Comparison of ENCODE assay signal across 20 cellular contexts in genomic region chr1:198577444-198577843, GRCh38. TPM values are rescaled to one million over a fixed set of nuclear protein-coding genes. Genes with fewer than 3 reads are reported as not detected.
DNase-seq lines count a peak whose midpoint lies in the region; ATAC-seq and TF ChIP-seq lines count a peak whose summit lies in the region.
"Had no signal": no experiment of that assay in that cellular context is flagged by ENCODE, and none has a peak within 500 bp of the region (broad histone marks: within the 10 kb centered on the region; RNA-seq: fewer than 3 reads in every experiment).

No MANE protein-coding gene starts in this region.

- ATAC-seq in left cardiac atrium (no peak), esophagus mucosa (no peak)
- ATAC-seq: A549; pancreas; stimulated activated naive B cell treated with anti-CD40 and anti-IgM and Interleukin-4, amounts not matched to agents 10 μg/mL and 1 μg/mL and 100 μg/mL, for 72 hours had no signal

- no peaks in the 10 kb centered on the region for H3K9me2 ChIP-seq in GM23248 (ENCODE audit: insufficient read depth)
- H3K9me2 ChIP-seq in SK-N-SH = no peaks in the 10 kb centered on the region

- DNase-seq in AG04449 (ENCODE audit: low read depth, low spot score) (peak; percentile 79), GM23248 (peak; percentile 89), SK-N-SH (no peak), fibroblast of mammary gland (ENCODE audit: low read depth) (peak; percentile 74), left cardiac atrium (no peak), NCI-H2227 (lab: John Stamatoyannopoulos, UW; ENCODE audit: unreplicated experiment) (no peak), head of caudate nucleus (no peak)
- DNase-seq: activated CD4-positive, alpha-beta T cell treated with anti-CD3 and anti-CD28 coated beads, Interleukin-2, amount 10 ng/mL, durations not matched to agents 7 days and 5 days; activated naive CD8-positive, alpha-beta T cell treated with anti-CD3 and anti-CD28 coated beads for 36 hours; activated T-cell treated with anti-CD3 and anti-CD28 coated beads, Interleukin-2, amount 50 U/mL, for 24 hours; Calu3; cortex of kidney; pancreas; small intestine; stimulated activated naive B cell treated with anti-CD40 and anti-IgM and Interleukin-4, amounts not matched to agents 10 μg/mL and 1 μg/mL and 100 μg/mL, for 72 hours; uterus had no signal

- H3F3A ChIP-seq in GM23248 (ENCODE audit: insufficient read depth) = peaks cover 26% of the 10 kb centered on the region
- H3F3A ChIP-seq in SK-N-SH (replicated peaks; ENCODE audit: insufficient read depth) = peaks cover 32% of the 10 kb centered on the region

- H3K4me3 ChIP-seq in AG04449 (ENCODE audit: low read depth, low read length) = no peak overlapping the region
- H3K4me3 ChIP-seq in GM23248 = no peak overlapping the region
- no peak overlapping the region for H3K4me3 ChIP-seq in SK-N-SH (ENCODE audit: low read depth in 2 of 2, low read length in 1 of 2)
- H3K4me3 ChIP-seq in fibroblast of mammary gland (ENCODE audit: control insufficient read depth, low read depth, low read length) = no peak overlapping the region
- H3K4me3 ChIP-seq: A549, pancreas, uterus had no signal

- H2AFZ ChIP-seq in GM23248 (no peak overlapping the region), SK-N-SH (ENCODE audit: low read depth) (no peak overlapping the region; the same call in 1 of the 2 replicates)

- H3K27ac ChIP-seq in GM23248 (peak overlapping the region; percentile 43), SK-N-SH (ENCODE audit: low read depth in 2 of 2, low read length in 1 of 2) (peak overlapping the region; percentile 76 to 84; a peak in 3 of 4 replicates)
- H3K27ac ChIP-seq: A549, pancreas, uterus had no signal

- in situ Hi-C loops in GM23248 (cut with MboI) = no loop called here

- H3K36me3 ChIP-seq in GM23248 (ENCODE audit: low read depth) (no peaks in the 10 kb centered on the region; the same call in 1 of the 2 replicates), SK-N-SH (replicated peaks in 1 of 2; ENCODE audit: control insufficient read depth in 1 of 2, insufficient read depth in 2 of 2, low read length in 1 of 2) (no peaks in the 10 kb centered on the region)
- H3K36me3 ChIP-seq: pancreas, uterus had no signal

- H3K9ac ChIP-seq in GM23248 = no peak overlapping the region
- peak overlapping the region; percentile 19; the same call in 1 of the 2 replicates for H3K9ac ChIP-seq in SK-N-SH

- TF ChIP-seq EP300 in SK-N-SH (IDR thresholded peaks at IDR 0.05; ENCODE audit: borderline replicate concordance in 1 of 2, low read depth in 1 of 2, low read length in 1 of 2) = peak; percentile 17 to 91; a peak in 2 of 4 replicates

- WGBS in GM23248 (ENCODE audit: low coverage in 1 of 2, low lambda C conversion rate in 2 of 2, missing lambda C conversion rate in 2 of 2), 2 experiments = 0% methylated on average over 1 of the region's 1 CpG
- 12% methylated on average over 1 of the region's 1 CpG for WGBS in SK-N-SH (ENCODE audit: low lambda C conversion rate)

- no peak for TF ChIP-seq CTCF in AG04449 (IDR thresholded peaks at IDR 0.05; ENCODE audit: insufficient read depth, low read length, missing control alignments)
- no peak for TF ChIP-seq CTCF in SK-N-SH (IDR thresholded peaks at IDR 0.05)
- no peak for TF ChIP-seq CTCF in fibroblast of mammary gland (conservative IDR thresholded peaks at IDR 0.05; ENCODE audit: control insufficient read depth, insufficient read depth, low read depth, low read length)

- POLR2A ChIA-PET in AG04449 (lab: Yijun Ruan, JAX) (no interaction called here), SK-N-SH (lab: Yijun Ruan, JAX) (no interaction called here)

- H3K27me3 ChIP-seq in GM23248 (replicated peaks; ENCODE audit: insufficient read depth) (no peaks in the 10 kb centered on the region), SK-N-SH (ENCODE audit: insufficient read depth) (no peaks in the 10 kb centered on the region)
- H3K27me3 ChIP-seq: pancreas, uterus had no signal

- H3K79me2 ChIP-seq in GM23248 (ENCODE audit: insufficient read depth) (no peaks in the 10 kb centered on the region), SK-N-SH (ENCODE audit: insufficient read depth) (no peaks in the 10 kb centered on the region)

- intact Hi-C loops in left cardiac atrium (cut with DNase I) = no loop called here
- intact Hi-C loops in head of caudate nucleus (cut with DNase I) = no loop called here

- CTCF ChIA-PET in AG04449 (lab: Yijun Ruan, JAX) = interaction anchor here (0.6 kb wide), 1 partner anchor 25 kb away, joined by 3 read pairs; no protein-coding TSS in a partner anchor
- CTCF ChIA-PET in SK-N-SH (lab: Yijun Ruan, JAX) = no interaction called here

- H3K4me1 ChIP-seq in GM23248 (ENCODE audit: insufficient read depth) (peaks cover 32% of the 10 kb centered on the region), SK-N-SH (ENCODE audit: control insufficient read depth in 1 of 2, insufficient read depth in 2 of 2, low read depth in 1 of 2, low read length in 1 of 2) (no peaks in the 10 kb centered on the region; a peak in 1 of 4 replicates)
- H3K4me1 ChIP-seq: A549, pancreas, uterus had no signal

- peak overlapping the region; percentile 30 for H3K4me2 ChIP-seq in GM23248 (ENCODE audit: unreplicated experiment)
- no peak overlapping the region for H3K4me2 ChIP-seq in SK-N-SH
- H3K4me2 ChIP-seq: A549 had no signal

- H3K9me3 ChIP-seq in GM23248 (ENCODE audit: low read depth) (no peaks in the 10 kb centered on the region), SK-N-SH (no peaks in the 10 kb centered on the region)
- H3K9me3 ChIP-seq: A549, pancreas, uterus had no signal

- TF ChIP-seq RAD21 in SK-N-SH (IDR thresholded peaks at IDR 0.05; ENCODE audit: low read length) = no peak

- H4K20me1 ChIP-seq in GM23248 (ENCODE audit: insufficient read depth) (no peaks in the 10 kb centered on the region), SK-N-SH (ENCODE audit: insufficient read depth) (no peaks in the 10 kb centered on the region)

TF ChIP-seq in SK-N-SH, 30 proteins besides CTCF, POLR2A, EP300 and RAD21 (continues in another document):
- no peak for TF ChIP-seq TAF1 (IDR thresholded peaks at IDR 0.05; ENCODE audit: borderline replicate concordance, low read depth, low read length)
- TF ChIP-seq POLR2AphosphoS5 (IDR thresholded peaks at IDR 0.05; ENCODE audit: low read depth, low read length) = no peak; the same call in 1 of the 2 replicates
- TF ChIP-seq ELF1 (IDR thresholded peaks at IDR 0.05) = no peak; the same call in 1 of the 2 replicates
- TF ChIP-seq JUND (IDR thresholded peaks at IDR 0.05) = peak; percentile 83
- TF ChIP-seq MEF2A (IDR thresholded peaks at IDR 0.05; ENCODE audit: borderline replicate concordance, low read depth) = peak; percentile 64; the same call in 1 of the 2 replicates
- no peak for TF ChIP-seq SIN3A (IDR thresholded peaks at IDR 0.05; ENCODE audit: borderline replicate concordance, low read depth, low read length)
- TF ChIP-seq USF2 (IDR thresholded peaks at IDR 0.05; ENCODE audit: borderline replicate concordance, low read depth, low read length) = no peak
- TF ChIP-seq SMC3 (IDR thresholded peaks at IDR 0.05; ENCODE audit: low read depth, low read length) = no peak
- TF ChIP-seq USF1 (IDR thresholded peaks at IDR 0.05; ENCODE audit: borderline replicate concordance, low read depth) = no peak
- no peak for TF ChIP-seq GATA2 (CRISPR knock-in tag; IDR thresholded peaks at IDR 0.05)
- TF ChIP-seq TEAD4 (IDR thresholded peaks at IDR 0.05; ENCODE audit: borderline replicate concordance, insufficient read depth) = peak; percentile 81
- peak; percentile 47; the same call in 1 of the 2 replicates for TF ChIP-seq RXRA (IDR thresholded peaks at IDR 0.05; ENCODE audit: borderline replicate concordance, low read depth)
- TF ChIP-seq ZBTB33 (IDR thresholded peaks at IDR 0.05; ENCODE audit: borderline replicate concordance, low read depth) = no peak
- TF ChIP-seq MXI1 (IDR thresholded peaks at IDR 0.05; ENCODE audit: low read depth, low read length) = no peak

RNA-seq across cellular contexts. Expression of gene ATP6V1G3, which starts 37.0 kb away (rescaled TPM):
- total RNA-seq in GM23248 (2014; rRNA removed; shearing (Covaris generic)) = not detected in 2 replicates
- 1.3 and 2.9 TPM in 2 replicates for polyA plus RNA-seq in GM23248 (2016; fragmentation: Nextera tagmentation; extraction: Ambion mirVana)
- polyA plus RNA-seq in SK-N-SH (2012; rRNA removed) = not detected in 2 replicates
- 0.20 and 0.31 TPM in 2 replicates for polyA plus RNA-seq in SK-N-SH (2012; cell fraction: cytosol; rRNA removed)
- polyA plus RNA-seq in SK-N-SH (2012; cell fraction: nucleus; rRNA removed) = not detected in 2 replicates
- total RNA-seq in left cardiac atrium = not detected
- not detected for total RNA-seq in esophagus mucosa
- total RNA-seq: activated CD4-positive, alpha-beta T cell treated with anti-CD3 and anti-CD28 coated beads, Interleukin-2, amount 10 ng/mL, durations not matched to agents 7 days and 5 days; activated naive CD8-positive, alpha-beta T cell treated with anti-CD3 and anti-CD28 coated beads for 36 hours; Calu3; frontal cortex; mononuclear cell; pancreas; uterus had no signal
- polyA plus RNA-seq: A549, pancreas, small intestine had no signal

Comparison
In these comparisons a context has a peak if more than half of its experiments do, and no peak if none do; other contexts are left out.
1. DNase-seq: peak in AG04449 (single experiment), GM23248 (single experiment) and fibroblast of mammary gland (single experiment); none in SK-N-SH (single experiment), left cardiac atrium (single experiment), NCI-H2227 (single experiment) and head of caudate nucleus (0 of 42).